ENCODE assay signal across 24 cellular contexts in genomic region chr2:121456325-121456724, GRCh38.
"Had no signal": no experiment of that assay in that cellular context is flagged by ENCODE, and none has a peak within 500 bp of the region (broad histone marks: within the 10 kb centered on the region; RNA-seq: fewer than 3 reads in every experiment).

No MANE protein-coding gene starts in this region.

- H3K79me2 ChIP-seq: parathyroid adenoma had no signal

- ATAC-seq: left ventricle myocardium superior; lower lobe of right lung; naive thymus-derived CD8-positive, alpha-beta T cell; sciatic nerve had no signal

- H3K27ac ChIP-seq: colonic mucosa, lower lobe of right lung, neutrophil, parathyroid adenoma, prostate gland, right atrium auricular region, stomach, thyroid gland, vagina had no signal

- H3K27me3 Mint-ChIP-seq: dendritic cell treated with granulocyte-macrophage colony-stimulating factor and Interleukin-4, amounts not matched to agents 40 ng/mL and 50 ng/mL, for 4 days; naive thymus-derived CD8-positive, alpha-beta T cell had no signal

- H3K27me3 ChIP-seq: colonic mucosa, neutrophil, right atrium auricular region, stomach, thyroid gland, vagina had no signal

- H3K27ac Mint-ChIP-seq: dendritic cell treated with granulocyte-macrophage colony-stimulating factor and Interleukin-4, amounts not matched to agents 40 ng/mL and 50 ng/mL, for 4 days had no signal

- H3K9me3 Mint-ChIP-seq: dendritic cell treated with granulocyte-macrophage colony-stimulating factor and Interleukin-4, amounts not matched to agents 40 ng/mL and 50 ng/mL, for 4 days; naive thymus-derived CD8-positive, alpha-beta T cell; neural crest cell had no signal

- H3K4me3 Mint-ChIP-seq: dendritic cell treated with granulocyte-macrophage colony-stimulating factor and Interleukin-4, amounts not matched to agents 40 ng/mL and 50 ng/mL, for 4 days; naive thymus-derived CD8-positive, alpha-beta T cell; neural crest cell had no signal

- DNase-seq: colonic mucosa; effector CD8-positive, alpha-beta T cell; head of caudate nucleus; left ventricle myocardium superior; lower lobe of right lung; mesenchymal stem cell; midbrain; naive thymus-derived CD8-positive, alpha-beta T cell; stimulated activated CD4-positive, alpha-beta T cell treated with anti-CD3 and anti-CD28 coated beads, Interleukin-12 subunit alpha, Interleukin-12 subunit beta, amount 100 ng/mL, for 4 hours; stimulated activated CD4-positive, alpha-beta T cell treated with anti-CD3 and anti-CD28 coated beads, Interleukin-1b, Interleukin-23, amount 100 ng/mL, for 48 hours; stimulated activated CD4-positive, alpha-beta T cell treated with anti-CD3 and anti-CD28 coated beads, Interleukin-4, amount 100 ng/mL, for 1 hour; stimulated activated CD8-positive, alpha-beta memory T cell treated with anti-CD3 and anti-CD28 coated beads, Interleukin-4, amount 100 ng/mL, for 48 hours; stimulated activated naive CD4-positive, alpha-beta T cell treated with Interleukin-2 at 50 U/mL for 16 hours; stomach; thyroid gland had no signal

- H3K4me2 ChIP-seq: smooth muscle cell had no signal

- H3K4me1 ChIP-seq: colonic mucosa, lower lobe of right lung, parathyroid adenoma, prostate gland, right atrium auricular region, stomach, thyroid gland, vagina had no signal

- H3K9me3 ChIP-seq: colonic mucosa, lower lobe of right lung, neutrophil, prostate gland, right atrium auricular region, stomach, thyroid gland, vagina had no signal

- H3K9ac ChIP-seq: parathyroid adenoma had no signal

- H2AFZ ChIP-seq: parathyroid adenoma had no signal

- H3K4me3 ChIP-seq: colonic mucosa, lower lobe of right lung, prostate gland, right atrium auricular region, smooth muscle cell, stomach, thyroid gland, vagina had no signal

- H3K36me3 ChIP-seq: prostate gland had no signal
